ENCODE assay signal across 2 cellular contexts in the genomic region with DNA sequence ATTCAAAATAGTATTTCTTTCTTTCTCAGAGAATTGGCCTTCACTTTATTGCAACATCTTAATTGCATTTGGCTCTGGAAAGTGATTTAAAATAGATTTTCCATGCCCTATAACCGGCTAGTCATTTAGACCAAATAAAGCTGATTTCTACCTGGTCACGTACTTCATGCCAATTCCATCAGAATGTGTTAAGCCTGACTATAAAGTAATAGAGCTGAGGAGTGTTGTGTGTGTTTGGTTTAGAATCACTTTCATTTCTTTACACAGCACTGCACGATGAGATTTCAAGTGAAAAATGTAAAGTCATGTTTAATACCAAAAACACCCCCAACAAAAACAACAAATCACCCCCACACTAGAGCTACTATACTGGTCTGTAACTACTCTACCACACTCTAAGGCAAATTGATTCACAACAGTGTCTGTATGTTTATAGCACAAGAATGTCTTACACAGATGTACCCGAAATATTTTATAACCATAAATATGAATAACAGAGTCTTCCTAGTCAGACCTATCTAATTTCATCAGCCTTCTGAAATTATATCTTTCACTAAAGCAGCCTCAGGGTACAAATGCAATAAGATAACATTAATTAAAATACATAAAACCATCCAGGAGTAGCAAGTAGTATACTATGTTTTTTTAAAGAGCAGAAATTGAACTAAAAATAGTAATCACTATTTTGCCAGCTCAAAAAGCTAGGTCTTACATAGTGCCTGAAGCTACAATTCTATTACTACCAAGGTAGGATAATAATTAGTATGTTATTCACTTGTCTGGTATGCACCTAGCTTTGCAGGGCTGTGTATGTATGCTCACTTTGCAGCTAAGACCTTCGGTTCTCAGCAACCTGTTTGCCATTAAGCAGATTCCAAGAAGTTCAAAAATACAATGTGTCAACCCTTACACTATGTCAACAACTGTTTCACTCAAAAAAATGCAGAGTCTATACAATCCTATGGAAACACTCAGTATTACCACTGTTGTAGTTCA.
TF ChIP-seq lines count a peak whose summit lies in the region.

No MANE protein-coding gene starts in this region.

TF ChIP-seq in endothelial cell of umbilical vein, 7 proteins besides CTCF, POLR2A, EP300 and RAD21:
- TF ChIP-seq POLR2AphosphoS5 (IDR thresholded peaks at IDR 0.05; ENCODE audit: insufficient read depth, low read depth, low read length) (no peak), JUN (IDR thresholded peaks at IDR 0.05; ENCODE audit: borderline replicate concordance, insufficient read depth, insufficient read length, low read depth) (no peak), EZH2 (IDR thresholded peaks at IDR 0.05; ENCODE audit: borderline replicate concordance, low read depth, low read length, severe bottlenecking) (no peak), MYC (IDR thresholded peaks at IDR 0.05; ENCODE audit: low read depth, low read length) (no peak), FOS (IDR thresholded peaks at IDR 0.05; ENCODE audit: borderline replicate concordance, insufficient read depth, low read length) (no peak), GATA2 (IDR thresholded peaks at IDR 0.05; ENCODE audit: insufficient read depth, insufficient read length, low read depth, low read length) (no peak)
- TF ChIP-seq, protein P1, sequence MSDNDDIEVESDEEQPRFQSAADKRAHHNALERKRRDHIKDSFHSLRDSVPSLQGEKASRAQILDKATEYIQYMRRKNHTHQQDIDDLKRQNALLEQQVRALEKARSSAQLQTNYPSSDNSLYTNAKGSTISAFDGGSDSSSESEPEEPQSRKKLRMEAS (IDR thresholded peaks at IDR 0.05; ENCODE audit: insufficient read depth, insufficient read length): no peak

TF ChIP-seq in WTC11, 78 proteins besides CTCF, POLR2A, EP300 and RAD21:
- TF ChIP-seq, protein P2, sequence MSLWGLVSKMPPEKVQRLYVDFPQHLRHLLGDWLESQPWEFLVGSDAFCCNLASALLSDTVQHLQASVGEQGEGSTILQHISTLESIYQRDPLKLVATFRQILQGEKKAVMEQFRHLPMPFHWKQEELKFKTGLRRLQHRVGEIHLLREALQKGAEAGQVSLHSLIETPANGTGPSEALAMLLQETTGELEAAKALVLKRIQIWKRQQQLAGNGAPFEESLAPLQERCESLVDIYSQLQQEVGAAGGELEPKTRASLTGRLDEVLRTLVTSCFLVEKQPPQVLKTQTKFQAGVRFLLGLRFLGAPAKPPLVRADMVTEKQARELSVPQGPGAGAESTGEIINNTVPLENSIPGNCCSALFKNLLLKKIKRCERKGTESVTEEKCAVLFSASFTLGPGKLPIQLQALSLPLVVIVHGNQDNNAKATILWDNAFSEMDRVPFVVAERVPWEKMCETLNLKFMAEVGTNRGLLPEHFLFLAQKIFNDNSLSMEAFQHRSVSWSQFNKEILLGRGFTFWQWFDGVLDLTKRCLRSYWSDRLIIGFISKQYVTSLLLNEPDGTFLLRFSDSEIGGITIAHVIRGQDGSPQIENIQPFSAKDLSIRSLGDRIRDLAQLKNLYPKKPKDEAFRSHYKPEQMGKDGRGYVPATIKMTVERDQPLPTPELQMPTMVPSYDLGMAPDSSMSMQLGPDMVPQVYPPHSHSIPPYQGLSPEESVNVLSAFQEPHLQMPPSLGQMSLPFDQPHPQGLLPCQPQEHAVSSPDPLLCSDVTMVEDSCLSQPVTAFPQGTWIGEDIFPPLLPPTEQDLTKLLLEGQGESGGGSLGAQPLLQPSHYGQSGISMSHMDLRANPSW (CRISPR knock-in tag; conservative IDR thresholded peaks at IDR 0.05; ENCODE audit: low read depth): no peak
